In genomic region chr10:119892188-119893065, GRCh38 we compare ENCODE assay signal across 8 cellular contexts. TPM values are rescaled to one million over a fixed set of nuclear protein-coding genes. Genes with fewer than 3 reads are reported as not detected.
DNase-seq lines count a peak whose midpoint lies in the region; TF ChIP-seq lines count a peak whose summit lies in the region.

TSS of gene SEC23IP (plus strand) at chr10:119892730. CDS start at chr10:119892783, 53 bp downstream.

- CTCF ChIA-PET in activated CD8-positive, alpha-beta memory T cell treated with anti-CD3 and anti-CD28 coated beads for 36 hours (lab: Charles Lee), result interaction anchor here (0.8 to 1.0 kb wide), 3 partner anchors 20 to 193 kb away, joined by 3 to 4 read pairs (median 3); partner anchors contain the start of gene MCMBP

- TF ChIP-seq CTCF in GM20000 (IDR thresholded peaks at IDR 0.05; ENCODE audit: extremely low read depth, missing control alignments), result no peak

- POLR2A ChIA-PET in activated CD8-positive, alpha-beta memory T cell treated with anti-CD3 and anti-CD28 coated beads for 36 hours (lab: Charles Lee), result interaction anchor here (0.7 to 2.7 kb wide), 3 partner anchors 20 to 194 kb away, joined by 3 to 37 read pairs (median 3); partner anchors contain the start of gene MCMBP

- DNase-seq in CMK (ENCODE audit: low read depth) (peak; percentile 75), GM20000 (ENCODE audit: low spot score) (peak; percentile 88), HT-29 (ENCODE audit: low spot score) (peak; percentile 91), NOMO-1 (lab: John Stamatoyannopoulos, UW; ENCODE audit: unreplicated experiment in 2 of 2) (peak; percentile 92 to 94), lung microvascular endothelial cell (ENCODE audit: low read depth in 2 of 2) (peak; percentile 98)
- peak; percentile 84 for DNase-seq in effector CD8-positive, alpha-beta T cell (lab: John Stamatoyannopoulos, UW)
- DNase-seq in stimulated activated CD4-positive, alpha-beta T cell treated with anti-CD3 and anti-CD28 coated beads, TNF-alpha, amount 100 ng/mL, for 48 hours (ENCODE audit: low read depth in 3 of 3), result peak; percentile 86 to 90 (median 90)

RNA-seq across cellular contexts. Expression of gene SEC23IP, which starts in this region (rescaled TPM):
- 23.7 and 37.1 TPM in 2 replicates for total RNA-seq in HT-29 (2014; rRNA removed; shearing (Covaris generic))
- 10 to 100 TPM; 77.5 to 80.4 TPM for total RNA-seq in activated CD8-positive, alpha-beta memory T cell treated with anti-CD3 and anti-CD28 coated beads for 36 hours
- 13.3 and 13.9 TPM in 2 replicates for total RNA-seq in lung microvascular endothelial cell

Comparison
In these comparisons a context has a peak if more than half of its experiments do, and no peak if none do; other contexts are left out.
1. Peak in every context shown above with its lines: DNase-seq.